Comparison of ENCODE assay signal across 21 cellular contexts in the genomic region with DNA sequence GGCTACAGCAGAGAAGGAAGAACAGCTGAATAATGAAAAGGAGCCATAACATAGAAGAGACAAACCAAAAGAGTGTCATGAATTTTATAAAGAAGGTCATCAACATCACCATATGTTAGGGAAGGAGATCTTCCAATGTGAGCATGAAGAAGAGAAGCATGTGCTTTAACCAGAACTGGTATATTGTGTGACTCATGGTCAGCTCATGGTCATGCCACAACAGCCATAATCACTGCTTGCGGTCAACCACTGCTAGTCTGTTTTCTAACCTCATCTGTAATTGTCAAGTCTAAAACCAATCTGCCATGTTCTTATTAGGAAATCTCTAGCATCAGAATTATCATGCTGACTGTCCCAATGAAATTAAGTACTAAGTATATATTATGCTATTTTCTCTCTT.
A peak's percentile ranks its signal among the peaks of the same experiment; 100 is the strongest.
DNase-seq lines count a peak whose midpoint lies in the region; ATAC-seq and TF ChIP-seq lines count a peak whose summit lies in the region.
"Had no signal": no experiment of that assay in that cellular context is flagged by ENCODE, and none has a peak within 500 bp of the region (broad histone marks: within the 10 kb centered on the region; RNA-seq: fewer than 3 reads in every experiment).

No MANE protein-coding gene starts in this region.

- H3K36me3 Mint-ChIP-seq in activated CD4-positive, alpha-beta T cell treated with anti-CD3 and anti-CD28 coated beads for 36 hours (ENCODE audit: low read depth) = no peaks in the 10 kb centered on the region
- H3K36me3 Mint-ChIP-seq: T-cell had no signal

- in situ Hi-C loops in astrocyte of the cerebellum (cut with HindIII; ENCODE audit: low sequenced_read_pairs) = no loop called here

- H3K4me3 Mint-ChIP-seq in activated CD4-positive, alpha-beta T cell treated with anti-CD3 and anti-CD28 coated beads for 36 hours = no peak overlapping the region
- H3K4me3 Mint-ChIP-seq: activated naive CD4-positive, alpha-beta T cell treated with anti-CD3 and anti-CD28 coated beads for 36 hours; T-cell had no signal

- H3K36me3 ChIP-seq in kidney epithelial cell (ENCODE audit: control insufficient read depth, insufficient read depth, low read length) = no peaks in the 10 kb centered on the region
- H3K36me3 ChIP-seq: cardiac muscle cell, right lobe of liver, thyroid gland had no signal

- TF ChIP-seq CTCF in astrocyte of the cerebellum (IDR thresholded peaks at IDR 0.05; ENCODE audit: low read depth, low read length, missing control alignments) (no peak), kidney epithelial cell (IDR thresholded peaks at IDR 0.05; ENCODE audit: insufficient read depth, low read length, poor library complexity, severe bottlenecking) (no peak)

- ATAC-seq in activated CD4-positive, alpha-beta T cell treated with anti-CD3 and anti-CD28 coated beads for 36 hours = no peak
- no peak for ATAC-seq in GM18873 (IDR thresholded peaks at IDR 0.05; ENCODE audit: low FRiP score, unreplicated experiment)
- ATAC-seq: Panc1, right lobe of liver, T-cell had no signal

- no peaks in the 10 kb centered on the region for H3K27me3 ChIP-seq in kidney epithelial cell (ENCODE audit: control insufficient read depth, insufficient read depth, low read length)
- H3K27me3 ChIP-seq: cardiac muscle cell, right lobe of liver, thyroid gland had no signal

- H3K27me3 Mint-ChIP-seq in activated CD4-positive, alpha-beta T cell treated with anti-CD3 and anti-CD28 coated beads for 36 hours = peaks cover 3% of the 10 kb centered on the region
- H3K27me3 Mint-ChIP-seq: T-cell had no signal

- POLR2A ChIA-PET in activated CD4-positive, alpha-beta T cell treated with anti-CD3 and anti-CD28 coated beads for 36 hours (lab: Charles Lee) = no interaction called here

- H3K9me3 Mint-ChIP-seq in activated CD4-positive, alpha-beta T cell treated with anti-CD3 and anti-CD28 coated beads for 36 hours (ENCODE audit: low read depth) = peaks cover 2% of the 10 kb centered on the region

- CTCF ChIA-PET in activated CD4-positive, alpha-beta T cell treated with anti-CD3 and anti-CD28 coated beads for 36 hours (lab: Charles Lee) = no interaction called here

- H3K4me3 ChIP-seq in astrocyte of the cerebellum (ENCODE audit: low read depth, low read length) (no peak overlapping the region), kidney epithelial cell (ENCODE audit: low read depth, low read length) (no peak overlapping the region)
- H3K4me3 ChIP-seq: cardiac muscle cell, right lobe of liver, thyroid gland had no signal

- intact Hi-C loops in activated CD4-positive, alpha-beta T cell treated with anti-CD3 and anti-CD28 coated beads for 36 hours (cut with DNase I, micrococcal nuclease) = no loop called here

- no peaks in the 10 kb centered on the region for H3K4me1 Mint-ChIP-seq in activated CD4-positive, alpha-beta T cell treated with anti-CD3 and anti-CD28 coated beads for 36 hours
- H3K4me1 Mint-ChIP-seq: T-cell had no signal

- DNase-seq in EL = peak; percentile 10
- DNase-seq in M059J (ENCODE audit: low read depth) = peak; percentile 82
- DNase-seq in astrocyte of the cerebellum (ENCODE audit: low read depth) = peak; percentile 15
- peak; percentile 16 for DNase-seq in kidney epithelial cell (ENCODE audit: low read depth)
- DNase-seq in epidermal melanocyte (ENCODE audit: insufficient read length, low spot score) = no peak
- DNase-seq in activated CD4-positive, alpha-beta T cell treated with anti-CD3 and anti-CD28 coated beads for 36 hours = no peak
- DNase-seq in SIG-M5 treated with dmso at 0.1 percent for 504 hours (lab: John Stamatoyannopoulos, UW; ENCODE audit: unreplicated experiment) = no peak
- DNase-seq: activated CD8-positive, alpha-beta memory T cell treated with anti-CD3 and anti-CD28 coated beads, Interleukin-2, amount 50 U/mL, for 48 hours; activated naive CD4-positive, alpha-beta T cell treated with anti-CD3 and anti-CD28 coated beads for 36 hours; AML-193; DMS 273 treated with DMSO at 0.1 percent for 48 hours; effector CD4-positive, alpha-beta T cell; NCI-H1694 treated with DMSO at 0.1 percent for 48 hours; NCI-H510A; right lobe of liver; stimulated activated CD4-positive, alpha-beta T cell treated with anti-CD3 and anti-CD28 coated beads, Interleukin-4, amount 100 ng/mL, for 1 hour; T-cell; thyroid gland had no signal

- H3K27ac Mint-ChIP-seq in activated CD4-positive, alpha-beta T cell treated with anti-CD3 and anti-CD28 coated beads for 36 hours = no peak overlapping the region
- H3K27ac Mint-ChIP-seq: activated naive CD4-positive, alpha-beta T cell treated with anti-CD3 and anti-CD28 coated beads for 36 hours; T-cell had no signal

Comparison
In these comparisons a context has a peak if more than half of its experiments do, and no peak if none do; other contexts are left out.
1. DNase-seq: peak in EL (single experiment), M059J (single experiment), astrocyte of the cerebellum (single experiment) and kidney epithelial cell (single experiment); none in epidermal melanocyte (single experiment), activated CD4-positive, alpha-beta T cell treated with anti-CD3 and anti-CD28 coated beads for 36 hours (single experiment) and SIG-M5 treated with dmso at 0.1 percent for 504 hours (single experiment).